10 cellular contexts compared by ENCODE assay signal in the genomic region with DNA sequence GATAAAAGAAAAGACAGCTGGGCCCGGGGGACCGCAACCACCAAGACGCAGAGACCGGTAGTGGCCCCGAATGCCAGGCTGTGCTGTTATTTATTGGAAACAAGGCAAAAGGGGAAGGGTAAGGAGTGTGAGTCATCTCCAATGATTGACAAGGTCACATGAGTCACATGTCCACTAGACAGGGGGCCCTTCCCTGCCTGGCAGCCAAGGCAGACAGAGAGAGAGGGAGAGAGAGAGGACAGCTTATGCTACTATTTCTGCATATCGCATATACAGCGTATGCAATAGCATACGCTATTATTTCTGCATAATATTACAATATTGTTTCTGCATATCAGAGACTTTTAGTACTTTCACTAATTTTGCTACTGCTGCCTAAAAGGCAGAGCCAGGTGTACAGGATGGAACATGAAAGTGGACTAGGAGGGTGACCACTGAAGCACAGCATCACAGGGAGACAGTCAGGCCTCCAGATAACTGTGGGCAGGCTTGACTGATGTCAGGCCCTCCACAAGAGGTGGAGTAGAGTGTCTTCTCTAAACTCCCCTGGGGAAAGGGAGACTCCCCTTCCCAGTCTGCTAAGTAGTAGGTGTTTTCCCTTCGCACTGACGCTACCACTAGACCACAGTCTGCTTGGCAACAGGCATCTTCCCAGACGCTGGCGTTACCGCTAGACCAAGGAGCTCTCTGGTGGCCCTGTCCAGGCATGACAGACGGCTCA. TPM values are rescaled to one million over a fixed set of nuclear protein-coding genes. Genes with fewer than 3 reads are reported as not detected.
DNase-seq lines count a peak whose midpoint lies in the region; ATAC-seq and TF ChIP-seq lines count a peak whose summit lies in the region.
"Had no signal": no experiment of that assay in that cellular context is flagged by ENCODE, and none has a peak within 500 bp of the region (broad histone marks: within the 10 kb centered on the region; RNA-seq: fewer than 3 reads in every experiment).

No MANE protein-coding gene starts in this region.

- H3K27ac ChIP-seq in lower lobe of right lung, result no peak overlapping the region

- H3K9me3 ChIP-seq in lower lobe of right lung, result peaks cover 11% of the 10 kb centered on the region

- no peak overlapping the region for H3K4me3 ChIP-seq in GM06990 (replicated peaks; ENCODE audit: low read depth, low read length)
- H3K4me3 ChIP-seq in lower lobe of right lung, result no peak overlapping the region

- H3K4me1 ChIP-seq in lower lobe of right lung, result peaks cover 6% of the 10 kb centered on the region

- intact Hi-C loops in lower lobe of right lung (cut with DNase I), result no loop called here

- no peak for DNase-seq in GM06990 (ENCODE audit: extremely low read depth, insufficient read length)
- peak; percentile 86 for DNase-seq in MV-4-11 (lab: John Stamatoyannopoulos, UW)
- DNase-seq in lower lobe of right lung, result peak; percentile 43
- DNase-seq in foreskin melanocyte, result no peak
- DNase-seq in SIG-M5 treated with dmso at 0.1 percent for 504 hours (lab: John Stamatoyannopoulos, UW; ENCODE audit: unreplicated experiment), result no peak
- DNase-seq in germinal center (ENCODE audit: low spot score), result no peak
- no peak for DNase-seq in inferior parietal cortex (ENCODE audit: extremely low spot score)
- DNase-seq: NCI-H187, SHP77 had no signal

- H3K27me3 ChIP-seq in GM06990 (replicated peaks; ENCODE audit: control insufficient read depth, insufficient read depth, low read length), result no peaks in the 10 kb centered on the region
- H3K27me3 ChIP-seq in lower lobe of right lung (ENCODE audit: low read depth), result no peaks in the 10 kb centered on the region

- peak; percentile 25 for TF ChIP-seq CTCF in GM06990 (IDR thresholded peaks at IDR 0.05; ENCODE audit: insufficient read depth, low read length, poor library complexity, severe bottlenecking)
- TF ChIP-seq CTCF in lower lobe of right lung (IDR thresholded peaks at IDR 0.05), result no peak

- peak; percentile 25 for ATAC-seq in GM18907 (IDR thresholded peaks at IDR 0.05; ENCODE audit: unreplicated experiment)
- ATAC-seq in lower lobe of right lung, result no peak

- H3K36me3 ChIP-seq in GM06990 (ENCODE audit: control insufficient read depth, insufficient read depth, low read length), result no peaks in the 10 kb centered on the region
- H3K36me3 ChIP-seq in lower lobe of right lung, result no peaks in the 10 kb centered on the region

RNA-seq across cellular contexts. Expression of gene RFX3, which starts 50.3 kb away (rescaled TPM):
- total RNA-seq in lower lobe of right lung, result 25.4 TPM

Comparison
In these comparisons a context has a peak if more than half of its experiments do, and no peak if none do; other contexts are left out.
1. DNase-seq: peak in MV-4-11 (single experiment) and lower lobe of right lung (single experiment); none in GM06990 (single experiment), foreskin melanocyte (single experiment), SIG-M5 treated with dmso at 0.1 percent for 504 hours (single experiment), germinal center (single experiment) and inferior parietal cortex (single experiment).